ENCODE assay signal across 10 cellular contexts in the genomic region with DNA sequence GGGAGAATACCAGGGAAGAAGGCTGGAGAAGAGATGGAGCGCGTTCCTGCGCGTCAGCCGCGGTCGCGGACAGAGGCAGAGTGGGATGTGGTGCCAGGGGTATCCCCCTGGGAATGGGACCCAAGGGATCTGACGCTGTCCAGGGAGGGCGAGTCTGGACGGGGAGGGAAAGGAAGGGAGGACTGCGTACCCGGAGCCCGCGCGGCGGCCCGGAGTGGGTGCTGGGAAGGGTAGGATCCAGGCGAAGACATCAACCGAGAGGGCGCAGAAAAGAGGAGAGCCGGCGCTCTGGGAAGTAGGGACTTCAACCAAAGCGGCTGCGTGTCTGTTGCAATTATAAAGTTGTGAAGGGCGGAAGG. TPM values are rescaled to one million over a fixed set of nuclear protein-coding genes. Genes with fewer than 3 reads are reported as not detected.
DNase-seq lines count a peak whose midpoint lies in the region; ATAC-seq, FAIRE-seq and TF ChIP-seq lines count a peak whose summit lies in the region.
"Had no signal": no experiment of that assay in that cellular context is flagged by ENCODE, and none has a peak within 500 bp of the region (broad histone marks: within the 10 kb centered on the region; RNA-seq: fewer than 3 reads in every experiment).

No MANE protein-coding gene starts in this region.

- no peak overlapping the region for H3K27ac Mint-ChIP-seq in endodermal cell
- H3K27ac Mint-ChIP-seq in mesothelial cell of epicardium, result no peak overlapping the region
- H3K27ac Mint-ChIP-seq: CD8-positive, alpha-beta T cell had no signal

- no peak for FAIRE-seq in GM19239 (lab: Jason Lieb, UNC)

- in situ Hi-C loops in IMR-90 (cut with MboI; ENCODE audit: low sequenced_read_pairs), result no loop called here

- H3K4me1 Mint-ChIP-seq in endodermal cell (peaks cover 6% of the 10 kb centered on the region), mesothelial cell of epicardium (peaks cover 13% of the 10 kb centered on the region)

- peak; percentile 57 for ATAC-seq in IMR-90 (ENCODE audit: low read depth)
- ATAC-seq: CD8-positive, alpha-beta T cell had no signal

- peaks cover 11% of the 10 kb centered on the region; the same call in 1 of the 2 replicates for H3K27me3 ChIP-seq in IMR-90 (ENCODE audit: control insufficient read depth, insufficient read depth, low read length)
- peaks cover 81% of the 10 kb centered on the region for H3K27me3 ChIP-seq in endodermal cell (ENCODE audit: control insufficient read depth, insufficient read depth, low read length, poor library complexity, severe bottlenecking)
- H3K27me3 ChIP-seq: thyroid gland had no signal

- no peak overlapping the region for H3K18ac ChIP-seq in IMR-90 (ENCODE audit: low read depth, low read length)

- H3K36me3 ChIP-seq in IMR-90 (ENCODE audit: control insufficient read depth, insufficient read depth, low read length) (no peaks in the 10 kb centered on the region), endodermal cell (ENCODE audit: control insufficient read depth, insufficient read depth, low read length) (no peaks in the 10 kb centered on the region)
- H3K36me3 ChIP-seq: thyroid gland had no signal

- no peak overlapping the region for H3K23ac ChIP-seq in IMR-90 (ENCODE audit: low read depth, low read length)

- TF ChIP-seq RAD21 in IMR-90 (IDR thresholded peaks at IDR 0.05; ENCODE audit: low read length), result no peak

- H3K9me3 Mint-ChIP-seq in endodermal cell (no peaks in the 10 kb centered on the region), mesothelial cell of epicardium (no peaks in the 10 kb centered on the region)
- H3K9me3 Mint-ChIP-seq: CD8-positive, alpha-beta T cell had no signal

- H3K36me3 Mint-ChIP-seq in endodermal cell (ENCODE audit: low read depth) (no peaks in the 10 kb centered on the region), mesothelial cell of epicardium (no peaks in the 10 kb centered on the region)
- H3K36me3 Mint-ChIP-seq: CD8-positive, alpha-beta T cell had no signal

- H3K56ac ChIP-seq in IMR-90 (ENCODE audit: extremely low read depth, insufficient read depth, low read length), result no peak overlapping the region

- TF ChIP-seq POLR2A in IMR-90 (IDR thresholded peaks at IDR 0.05; ENCODE audit: low read depth, low read length), result no peak

- H2BK120ac ChIP-seq in IMR-90 (ENCODE audit: low read depth, low read length), result no peak overlapping the region

- no peak overlapping the region; the same call in 1 of the 2 replicates for H3K4ac ChIP-seq in IMR-90 (ENCODE audit: low read depth, low read length)

- no peak overlapping the region for H4K5ac ChIP-seq in IMR-90 (ENCODE audit: low read depth, low read length)

- POLR2A ChIA-PET in AG04449 (lab: Yijun Ruan, JAX), result no interaction called here
- POLR2A ChIA-PET in IMR-90 (lab: Charles Lee; ENCODE audit: unreplicated experiment), result no interaction called here

- H4K91ac ChIP-seq in IMR-90 (ENCODE audit: insufficient read depth, low read depth, low read length), result no peak overlapping the region

- no TSS peak for BruUV-seq in IMR-90 (replicated peaks; lab: Mats Ljungman, UMichigan)

- H2BK20ac ChIP-seq in IMR-90 (ENCODE audit: low read depth, low read length), result no peak overlapping the region

- H2BK15ac ChIP-seq in IMR-90 (ENCODE audit: low read depth, low read length), result no peak overlapping the region

- CTCF ChIA-PET in AG04449 (lab: Yijun Ruan, JAX) (no interaction called here), IMR-90 (lab: Yijun Ruan, JAX) (no interaction called here)

- H3K27me3 Mint-ChIP-seq in endodermal cell (ENCODE audit: insufficient read depth), result peaks cover 75% of the 10 kb centered on the region
- peaks cover 87% of the 10 kb centered on the region for H3K27me3 Mint-ChIP-seq in mesothelial cell of epicardium (ENCODE audit: low read depth)

- H2AK9ac ChIP-seq in IMR-90 (replicated peaks; ENCODE audit: low read depth, low read length, poor library complexity), result no peak overlapping the region

- TF ChIP-seq CTCF in AG04449 (IDR thresholded peaks at IDR 0.05; ENCODE audit: insufficient read depth, low read length, missing control alignments), result no peak
- TF ChIP-seq CTCF in IMR-90 (conservative IDR thresholded peaks at IDR 0.05; ENCODE audit: low read depth, low read length), result no peak
- TF ChIP-seq CTCF in endodermal cell (conservative IDR thresholded peaks at IDR 0.05), result no peak
- no peak for TF ChIP-seq CTCF in mesothelial cell of epicardium (IDR thresholded peaks at IDR 0.05; ENCODE audit: unreplicated experiment)

- H4K20me1 ChIP-seq in IMR-90 (ENCODE audit: insufficient read depth, low read length), result no peaks in the 10 kb centered on the region

- H3K79me1 ChIP-seq in IMR-90 (ENCODE audit: low read depth in 1 of 2, low read length in 2 of 2), result no peaks in the 10 kb centered on the region

- dilution Hi-C loops in IMR-90 (cut with HindIII; ENCODE audit: low sequenced_read_pairs, unreplicated experiment), result no loop called here

- H3K27ac ChIP-seq in IMR-90 (ENCODE audit: insufficient read depth, low read length) (no peak overlapping the region), endodermal cell (ENCODE audit: low read depth, low read length) (no peak overlapping the region)
- H3K27ac ChIP-seq: thyroid gland had no signal

- H2BK5ac ChIP-seq in IMR-90 (ENCODE audit: low read depth, low read length, poor library complexity, severe bottlenecking), result no peak overlapping the region

- intact Hi-C loops in IMR-90 (cut with micrococcal nuclease), result loop anchor here (5.0 to 10.0 kb wide), 2 partner anchors 548 to 725 kb away; no protein-coding TSS in a partner anchor

- no peak overlapping the region for H4K8ac ChIP-seq in IMR-90 (ENCODE audit: low read depth in 2 of 2, low read length in 2 of 2)

- H3K4me3 ChIP-seq in AG04449 (ENCODE audit: low read depth, low read length) (peak overlapping the region; percentile 63), IMR-90 (ENCODE audit: insufficient read depth, low read depth, low read length) (peak overlapping the region; percentile 40), endodermal cell (ENCODE audit: low read length) (peak overlapping the region; percentile 78)
- H3K4me3 ChIP-seq: thyroid gland had no signal

- no peak overlapping the region; the same call in 1 of the 2 replicates for H3K9ac ChIP-seq in IMR-90 (ENCODE audit: low read depth, low read length)
- H3K9ac ChIP-seq in endodermal cell (ENCODE audit: extremely low read depth, low read length, poor library complexity, severe bottlenecking), result no peak overlapping the region

- H3K9me3 ChIP-seq in IMR-90 (ENCODE audit: control insufficient read depth, insufficient read depth, low read length), result no peaks in the 10 kb centered on the region
- no peaks in the 10 kb centered on the region for H3K9me3 ChIP-seq in endodermal cell (ENCODE audit: control insufficient read depth, low read length)
- H3K9me3 ChIP-seq: thyroid gland had no signal

- DNase-seq in AG04449 (ENCODE audit: low read depth, low spot score) (no peak), IMR-90 (no peak), endodermal cell (no peak), mesothelial cell of epicardium (ENCODE audit: low spot score in 2 of 2, unreplicated experiment in 2 of 2) (no peak), putamen (ENCODE audit: low spot score) (no peak), GM19239 (ENCODE audit: insufficient read length, low spot score) (no peak), UCSD-AML1 (lab: John Stamatoyannopoulos, UW; ENCODE audit: unreplicated experiment) (no peak), NCI-H2029 treated with DMSO at 0.1 percent for 48 hours (lab: John Stamatoyannopoulos, UW) (no peak)
- DNase-seq: CD8-positive, alpha-beta T cell; thyroid gland had no signal

- no peaks in the 10 kb centered on the region for H3K9me1 ChIP-seq in IMR-90 (ENCODE audit: insufficient read depth, low read length)

- peaks cover 4% of the 10 kb centered on the region for H3K4me1 ChIP-seq in IMR-90 (ENCODE audit: control insufficient read depth, insufficient read depth, low read length)
- no peaks in the 10 kb centered on the region for H3K4me1 ChIP-seq in endodermal cell (ENCODE audit: control insufficient read depth, insufficient read depth, low read length)
- H3K4me1 ChIP-seq: thyroid gland had no signal

- H3K4me2 ChIP-seq in IMR-90 (ENCODE audit: low read depth, low read length), result peak overlapping the region; percentile 84

- no peak overlapping the region for H3K14ac ChIP-seq in IMR-90 (replicated peaks; ENCODE audit: low read depth, low read length)

- H2AFZ ChIP-seq in IMR-90 (replicated peaks; ENCODE audit: low read length, poor library complexity), result peak overlapping the region; percentile 76

- H3K4me3 Mint-ChIP-seq in endodermal cell, result peak overlapping the region; percentile 49
- H3K4me3 Mint-ChIP-seq in mesothelial cell of epicardium, result peak overlapping the region; percentile 62
- H3K4me3 Mint-ChIP-seq: CD8-positive, alpha-beta T cell had no signal

- WGBS in IMR-90 (ENCODE audit: extremely low coverage in 2 of 2, insufficient read length in 1 of 2), 2 experiments, result 3% methylated on average over 12 of the region's 26 CpGs; no CpG with 5 or more reads in 1 of the 2 experiments
- 2 to 8% methylated on average over 7 to 26 of the region's 26 CpGs for WGBS in endodermal cell (ENCODE audit: insufficient coverage in 1 of 2, insufficient read length in 1 of 2), 2 experiments

- H2AK5ac ChIP-seq in IMR-90 (ENCODE audit: low read depth, low read length), result no peak overlapping the region

TF ChIP-seq in IMR-90, 13 proteins besides CTCF, POLR2A, EP300 and RAD21 (continues in another document):
- TF ChIP-seq FOS (IDR thresholded peaks at IDR 0.05; ENCODE audit: low read depth, low read length) (no peak), NFE2L2 (IDR thresholded peaks at IDR 0.05; ENCODE audit: low read depth, low read length) (no peak), CEBPB (IDR thresholded peaks at IDR 0.05; ENCODE audit: low read depth, low read length) (no peak), CHD1 (IDR thresholded peaks at IDR 0.05; ENCODE audit: low read depth, low read length) (no peak), MAZ (IDR thresholded peaks at IDR 0.05; ENCODE audit: borderline replicate concordance, low read depth, low read length) (no peak), MAFK (IDR thresholded peaks at IDR 0.05; ENCODE audit: low read depth, low read length) (no peak), SMC3 (IDR thresholded peaks at IDR 0.05; ENCODE audit: low read depth, low read length) (no peak), RCOR1 (IDR thresholded peaks at IDR 0.05; ENCODE audit: insufficient replicate concordance, low read length) (no peak)

RNA-seq across cellular contexts. Expression of gene C11orf87, which starts 0.7 kb away (rescaled TPM):
- under 0.01 TPM in 2 replicates for total RNA-seq in IMR-90 (2012; rRNA removed)
- polyA plus RNA-seq in IMR-90 (2012; rRNA removed), result 0.24 and 0.26 TPM in 2 replicates
- 0.08 and 0.24 TPM in 2 replicates for polyA plus RNA-seq in IMR-90 (2012; cell fraction: cytosol; rRNA removed)
- 0.23 and 0.26 TPM in 2 replicates for polyA plus RNA-seq in IMR-90 (2012; cell fraction: nucleus; rRNA removed; ENCODE audit: low replicate concordance)
- total RNA-seq in endodermal cell, result not detected
- polyA plus RNA-seq in endodermal cell (2013, experiment 1 of 2), result 0.53 TPM
- polyA plus RNA-seq in endodermal cell (2013, experiment 2 of 2), result 1.0 TPM
- 0.80 to 0.88 TPM (median 0.86 TPM) in 3 replicates for total RNA-seq in mesothelial cell of epicardium
- total RNA-seq: CD8-positive, alpha-beta T cell; thyroid gland had no signal
